In genomic region chr11:128480066-128480465, GRCh38 we compare ENCODE assay signal across 12 cellular contexts.
DNase-seq lines count a peak whose midpoint lies in the region; TF ChIP-seq lines count a peak whose summit lies in the region.
"Had no signal": no experiment of that assay in that cellular context is flagged by ENCODE, and none has a peak within 500 bp of the region (broad histone marks: within the 10 kb centered on the region; RNA-seq: fewer than 3 reads in every experiment).

No MANE protein-coding gene starts in this region.

- H3K27me3 Mint-ChIP-seq in MCF 10A (ENCODE audit: insufficient read depth, unreplicated experiment) (no peaks in the 10 kb centered on the region), neural crest cell (ENCODE audit: low read depth) (peaks cover 10% of the 10 kb centered on the region)

- H3K9me3 ChIP-seq in mammary epithelial cell (replicated peaks; ENCODE audit: insufficient read depth, low read length) = no peaks in the 10 kb centered on the region
- no peaks in the 10 kb centered on the region for H3K9me3 ChIP-seq in colonic mucosa
- H3K9me3 ChIP-seq in uterus = no peaks in the 10 kb centered on the region
- H3K9me3 ChIP-seq: BE2C had no signal

- H3K27ac Mint-ChIP-seq in MCF 10A (ENCODE audit: low read depth, unreplicated experiment) (peak overlapping the region; percentile 54), neural crest cell (ENCODE audit: unreplicated experiment) (peak overlapping the region; percentile 23)

- H3K27ac ChIP-seq in mammary epithelial cell (ENCODE audit: insufficient read depth, low read depth, low read length) = no peak overlapping the region
- peak overlapping the region; percentile 16 for H3K27ac ChIP-seq in colonic mucosa
- peak overlapping the region; percentile 65 to 75 for H3K27ac ChIP-seq in uterus

- H3K79me2 ChIP-seq in mammary epithelial cell (ENCODE audit: insufficient read depth, low read length) = peaks cover 92% of the 10 kb centered on the region

- H3K36me3 Mint-ChIP-seq in MCF 10A (ENCODE audit: insufficient read depth, unreplicated experiment) = peaks cover 35% of the 10 kb centered on the region
- peaks cover 11% of the 10 kb centered on the region for H3K36me3 Mint-ChIP-seq in neural crest cell (ENCODE audit: low read depth)

- BruUV-seq in MCF 10A (replicated peaks; lab: Mats Ljungman, UMichigan) (no TSS peak), mammary epithelial cell (replicated peaks; lab: Mats Ljungman, UMichigan) (no TSS peak)

- in situ Hi-C loops in mammary epithelial cell (cut with MboI; ENCODE audit: low sequenced_read_pairs in 2 of 2) = loop anchor here in 1 of 2 donors (25.0 kb wide), 1 partner anchor 318 kb away; no protein-coding TSS in a partner anchor

- H4K20me1 ChIP-seq in mammary epithelial cell (ENCODE audit: insufficient read depth, low read length) = no peaks in the 10 kb centered on the region

- no peak overlapping the region for H2AFZ ChIP-seq in mammary epithelial cell (ENCODE audit: low read depth, low read length)

- H3K4me1 ChIP-seq in mammary epithelial cell (ENCODE audit: insufficient read depth, low read length) = peaks cover 24% of the 10 kb centered on the region
- peaks cover 7% of the 10 kb centered on the region for H3K4me1 ChIP-seq in colonic mucosa
- peaks cover 0 to 10% of the 10 kb centered on the region in 2 donors for H3K4me1 ChIP-seq in uterus

- H3K4me3 Mint-ChIP-seq in MCF 10A (ENCODE audit: unreplicated experiment) = no peak overlapping the region
- H3K4me3 Mint-ChIP-seq in neural crest cell = no peak overlapping the region

- H3K4me3 ChIP-seq in mammary epithelial cell (replicated peaks in 1 of 3; ENCODE audit: insufficient read depth in 1 of 3, low read depth in 2 of 3, low read length in 3 of 3) (no peak overlapping the region), colonic mucosa (no peak overlapping the region), uterus (no peak overlapping the region)

- DNase-seq in MCF 10A (ENCODE audit: unreplicated experiment) (no peak), mammary epithelial cell (no peak), colonic mucosa (no peak), neural crest cell (ENCODE audit: low read depth, low spot score) (no peak), uterus (no peak), NCI-H2029 treated with DMSO at 0.1 percent for 48 hours (lab: John Stamatoyannopoulos, UW) (no peak), AML-193 (lab: John Stamatoyannopoulos, UW) (no peak)
- DNase-seq in stimulated activated CD4-positive, alpha-beta T cell treated with anti-CD3 and anti-CD28 coated beads, Interleukin-4, amount 100 ng/mL, for 1 hour = no peak
- DNase-seq: BE2C; cerebellar nuclear complex; NCI-H2081 treated with DMSO at 0.1 percent for 48 hours; stimulated activated CD4-positive, alpha-beta T cell treated with anti-CD3 and anti-CD28 coated beads, Interleukin-2, amount 100 ng/mL, for 48 hours had no signal

- 63% methylated on average over 12 of the region's 14 CpGs for WGBS in mammary epithelial cell (ENCODE audit: low coverage, missing lambda C conversion rate)

- dilution Hi-C loops in mammary epithelial cell (cut with HindIII; ENCODE audit: low sequenced_read_pairs) = loop anchor here (5.0 kb wide), 2 partner anchors 53 to 97 kb away; no protein-coding TSS in a partner anchor

- no peaks in the 10 kb centered on the region for H3K27me3 ChIP-seq in mammary epithelial cell (ENCODE audit: insufficient read depth, low read length)
- H3K27me3 ChIP-seq in colonic mucosa = no peaks in the 10 kb centered on the region
- H3K27me3 ChIP-seq in uterus = no peaks in the 10 kb centered on the region
- H3K27me3 ChIP-seq: BE2C had no signal

- intact Hi-C loops in MCF 10A (cut with micrococcal nuclease) = no loop called here
- intact Hi-C loops in mammary epithelial cell (cut with micrococcal nuclease) = no loop called here
- intact Hi-C loops in colonic mucosa (cut with DNase I) = loop anchor here (10.0 kb wide), 1 partner anchor 145 kb away; no protein-coding TSS in a partner anchor
- intact Hi-C loops in uterus (cut with DNase I; ENCODE audit: low total_unique reads) = no loop called here

- H3K9ac ChIP-seq in mammary epithelial cell (ENCODE audit: insufficient read depth, low read length) (no peak overlapping the region), colonic mucosa (ENCODE audit: low read depth in 2 of 2, low read length in 2 of 2) (peak overlapping the region in 1 of 2 donors; percentile 28)

- H3K4me2 ChIP-seq in mammary epithelial cell (ENCODE audit: insufficient read depth, low read depth, low read length) = no peak overlapping the region

- TF ChIP-seq CTCF in MCF 10A (IDR thresholded peaks at IDR 0.05; ENCODE audit: unreplicated experiment) = no peak
- TF ChIP-seq CTCF in mammary epithelial cell (conservative IDR thresholded peaks at IDR 0.05 in 1 of 2, IDR thresholded peaks at IDR 0.05 in 1 of 2; ENCODE audit: extremely low read depth in 1 of 2, insufficient read depth in 1 of 2, low read depth in 1 of 2, low read length in 2 of 2) = no peak
- no peak for TF ChIP-seq CTCF in colonic mucosa (IDR thresholded peaks at IDR 0.05)
- no peak for TF ChIP-seq CTCF in neural crest cell (conservative IDR thresholded peaks at IDR 0.05)
- TF ChIP-seq CTCF in uterus (IDR thresholded peaks at IDR 0.05) = no peak

- H3K36me3 ChIP-seq in mammary epithelial cell (ENCODE audit: insufficient read depth, low read length) = peaks cover 40% of the 10 kb centered on the region
- H3K36me3 ChIP-seq in colonic mucosa = peaks cover 10% of the 10 kb centered on the region
- H3K36me3 ChIP-seq in uterus = no peaks in the 10 kb centered on the region
- H3K36me3 ChIP-seq: BE2C had no signal

- peaks cover 41% of the 10 kb centered on the region for H3K4me1 Mint-ChIP-seq in MCF 10A (ENCODE audit: insufficient read depth, unreplicated experiment)
- H3K4me1 Mint-ChIP-seq in neural crest cell = peaks cover 8% of the 10 kb centered on the region

- TF ChIP-seq POLR2A in uterus (IDR thresholded peaks at IDR 0.05) = no peak

- no peaks in the 10 kb centered on the region for H3K9me3 Mint-ChIP-seq in MCF 10A (ENCODE audit: unreplicated experiment)
- no peaks in the 10 kb centered on the region for H3K9me3 Mint-ChIP-seq in neural crest cell

- CTCF ChIA-PET in MCF 10A (lab: Yijun Ruan, JAX) (interaction anchor here (0.7 to 1.6 kb wide), 6 partner anchors 15 to 322 kb away, joined by 4 to 8 read pairs (median 4); no protein-coding TSS in a partner anchor), mammary epithelial cell (lab: Charles Lee; ENCODE audit: low non-redundant PET) (no interaction called here)

- POLR2A ChIA-PET in MCF 10A (lab: Yijun Ruan, JAX) = interaction anchor here (1.4 to 1.7 kb wide), 5 partner anchors 12 to 70 kb away, joined by 3 to 5 read pairs (median 3); no protein-coding TSS in a partner anchor
